1 cellular context compared by ENCODE assay signal in the genomic region with DNA sequence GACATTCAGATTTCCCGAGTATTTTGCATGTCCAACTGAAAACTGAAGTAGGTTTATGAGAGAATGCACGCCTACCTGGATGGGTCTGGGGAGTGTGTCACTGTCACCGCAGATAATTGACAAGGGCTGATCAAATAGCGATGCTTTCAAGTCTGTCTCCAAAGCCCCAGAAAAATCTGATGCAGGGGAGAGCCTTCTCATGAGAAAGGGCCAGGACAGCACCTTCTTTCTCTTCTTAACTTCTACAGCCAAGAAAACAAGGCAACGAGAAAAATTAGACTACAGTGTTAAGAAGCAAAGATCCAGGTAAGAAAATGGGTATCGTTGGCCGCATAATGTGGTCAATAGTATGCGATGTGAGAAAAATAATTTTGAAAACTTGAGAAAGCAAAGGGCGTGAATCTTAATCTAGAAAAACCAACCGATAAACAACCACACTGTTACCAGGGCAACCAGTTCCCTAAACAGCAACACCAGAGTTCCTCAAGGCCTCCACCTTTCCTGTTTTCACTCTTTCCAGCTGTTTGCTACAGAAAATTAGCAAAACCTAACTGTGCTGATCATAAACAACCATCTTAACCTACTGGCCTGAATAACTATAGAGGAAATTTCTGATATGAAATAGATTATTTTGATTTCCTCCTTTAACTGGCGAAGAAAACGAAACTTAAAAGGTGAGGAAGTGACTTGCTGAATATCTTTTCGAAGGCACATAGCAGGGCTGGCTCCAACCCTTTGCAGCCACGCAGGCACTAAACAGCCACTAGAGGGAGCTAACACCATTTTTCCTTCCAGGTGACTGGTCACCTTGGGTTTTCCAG.
TF ChIP-seq lines count a peak whose summit lies in the region.

No MANE protein-coding gene starts in this region.

TF ChIP-seq in K562, 482 proteins besides CTCF, POLR2A, EP300 and RAD21 (continued from another document):
- TF ChIP-seq, protein P1, sequence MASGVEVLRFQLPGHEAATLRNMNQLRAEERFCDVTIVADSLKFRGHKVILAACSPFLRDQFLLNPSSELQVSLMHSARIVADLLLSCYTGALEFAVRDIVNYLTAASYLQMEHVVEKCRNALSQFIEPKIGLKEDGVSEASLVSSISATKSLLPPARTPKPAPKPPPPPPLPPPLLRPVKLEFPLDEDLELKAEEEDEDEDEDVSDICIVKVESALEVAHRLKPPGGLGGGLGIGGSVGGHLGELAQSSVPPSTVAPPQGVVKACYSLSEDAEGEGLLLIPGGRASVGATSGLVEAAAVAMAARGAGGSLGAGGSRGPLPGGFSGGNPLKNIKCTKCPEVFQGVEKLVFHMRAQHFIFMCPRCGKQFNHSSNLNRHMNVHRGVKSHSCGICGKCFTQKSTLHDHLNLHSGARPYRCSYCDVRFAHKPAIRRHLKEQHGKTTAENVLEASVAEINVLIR (CRISPR knock-in tag; IDR thresholded peaks at IDR 0.05) = no peak
- TF ChIP-seq ZKSCAN3 (CRISPR knock-in tag; IDR thresholded peaks at IDR 0.05) (no peak), CBX3 (IDR thresholded peaks at IDR 0.05; ENCODE audit: borderline replicate concordance in 1 of 2, low read length in 2 of 2) (peak in 1 of 2 experiments; percentile 29; a peak in 1 of 3 replicates), RB1 (IDR thresholded peaks at IDR 0.05; ENCODE audit: low read depth) (peak; percentile 39; the same call in 1 of the 2 replicates), RNF2 (IDR thresholded peaks at IDR 0.05) (peak; percentile 64; the same call in 1 of the 2 replicates), FOXA1 (IDR thresholded peaks at IDR 0.05; ENCODE audit: borderline replicate concordance) (no peak), CTBP1 (IDR thresholded peaks at IDR 0.05; ENCODE audit: borderline replicate concordance) (peak; percentile 47; the same call in 1 of the 2 replicates), ZEB2 (IDR thresholded peaks at IDR 0.05) (0 out of 2 replicates have a peak, but pooled peaks have one; percentile 38), ZFX (CRISPR knock-in tag; IDR thresholded peaks at IDR 0.05) (peak; percentile 52), DACH1 (IDR thresholded peaks at IDR 0.05; ENCODE audit: partially characterized antibody) (peak; percentile 19), L3MBTL2 (IDR thresholded peaks at IDR 0.05) (peak; percentile 65), ZNF766 (CRISPR knock-in tag; conservative IDR thresholded peaks at IDR 0.05) (no peak), NR4A1 (CRISPR knock-in tag; IDR thresholded peaks at IDR 0.05) (no peak), NR4A1 (tag; IDR thresholded peaks at IDR 0.05) (no peak), NFE2 (IDR thresholded peaks at IDR 0.05; ENCODE audit: low read depth) (peak; percentile 58), BMI1 (IDR thresholded peaks at IDR 0.05; ENCODE audit: low read length) (peak; percentile 65), ZKSCAN1 (IDR thresholded peaks at IDR 0.05; ENCODE audit: low read depth, low read length) (no peak), HDAC8 (tag; IDR thresholded peaks at IDR 0.05) (no peak)
- TF ChIP-seq, protein P2, sequence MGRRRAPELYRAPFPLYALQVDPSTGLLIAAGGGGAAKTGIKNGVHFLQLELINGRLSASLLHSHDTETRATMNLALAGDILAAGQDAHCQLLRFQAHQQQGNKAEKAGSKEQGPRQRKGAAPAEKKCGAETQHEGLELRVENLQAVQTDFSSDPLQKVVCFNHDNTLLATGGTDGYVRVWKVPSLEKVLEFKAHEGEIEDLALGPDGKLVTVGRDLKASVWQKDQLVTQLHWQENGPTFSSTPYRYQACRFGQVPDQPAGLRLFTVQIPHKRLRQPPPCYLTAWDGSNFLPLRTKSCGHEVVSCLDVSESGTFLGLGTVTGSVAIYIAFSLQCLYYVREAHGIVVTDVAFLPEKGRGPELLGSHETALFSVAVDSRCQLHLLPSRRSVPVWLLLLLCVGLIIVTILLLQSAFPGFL (CRISPR knock-in tag; IDR thresholded peaks at IDR 0.05) = 0 out of 2 replicates have a peak, but pooled peaks have one; percentile 32
- TF ChIP-seq, protein P3, sequence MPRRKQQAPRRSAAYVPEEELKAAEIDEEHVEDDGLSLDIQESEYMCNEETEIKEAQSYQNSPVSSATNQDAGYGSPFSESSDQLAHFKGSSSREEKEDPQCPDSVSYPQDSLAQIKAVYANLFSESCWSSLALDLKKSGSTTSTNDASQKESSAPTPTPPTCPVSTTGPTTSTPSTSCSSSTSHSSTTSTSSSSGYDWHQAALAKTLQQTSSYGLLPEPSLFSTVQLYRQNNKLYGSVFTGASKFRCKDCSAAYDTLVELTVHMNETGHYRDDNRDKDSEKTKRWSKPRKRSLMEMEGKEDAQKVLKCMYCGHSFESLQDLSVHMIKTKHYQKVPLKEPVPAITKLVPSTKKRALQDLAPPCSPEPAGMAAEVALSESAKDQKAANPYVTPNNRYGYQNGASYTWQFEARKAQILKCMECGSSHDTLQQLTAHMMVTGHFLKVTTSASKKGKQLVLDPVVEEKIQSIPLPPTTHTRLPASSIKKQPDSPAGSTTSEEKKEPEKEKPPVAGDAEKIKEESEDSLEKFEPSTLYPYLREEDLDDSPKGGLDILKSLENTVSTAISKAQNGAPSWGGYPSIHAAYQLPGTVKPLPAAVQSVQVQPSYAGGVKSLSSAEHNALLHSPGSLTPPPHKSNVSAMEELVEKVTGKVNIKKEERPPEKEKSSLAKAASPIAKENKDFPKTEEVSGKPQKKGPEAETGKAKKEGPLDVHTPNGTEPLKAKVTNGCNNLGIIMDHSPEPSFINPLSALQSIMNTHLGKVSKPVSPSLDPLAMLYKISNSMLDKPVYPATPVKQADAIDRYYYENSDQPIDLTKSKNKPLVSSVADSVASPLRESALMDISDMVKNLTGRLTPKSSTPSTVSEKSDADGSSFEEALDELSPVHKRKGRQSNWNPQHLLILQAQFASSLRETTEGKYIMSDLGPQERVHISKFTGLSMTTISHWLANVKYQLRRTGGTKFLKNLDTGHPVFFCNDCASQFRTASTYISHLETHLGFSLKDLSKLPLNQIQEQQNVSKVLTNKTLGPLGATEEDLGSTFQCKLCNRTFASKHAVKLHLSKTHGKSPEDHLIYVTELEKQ (CRISPR knock-in tag; IDR thresholded peaks at IDR 0.05) = no peak
- TF ChIP-seq, protein P4, sequence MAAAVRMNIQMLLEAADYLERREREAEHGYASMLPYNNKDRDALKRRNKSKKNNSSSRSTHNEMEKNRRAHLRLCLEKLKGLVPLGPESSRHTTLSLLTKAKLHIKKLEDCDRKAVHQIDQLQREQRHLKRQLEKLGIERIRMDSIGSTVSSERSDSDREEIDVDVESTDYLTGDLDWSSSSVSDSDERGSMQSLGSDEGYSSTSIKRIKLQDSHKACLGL (CRISPR knock-in tag; IDR thresholded peaks at IDR 0.05; ENCODE audit: borderline replicate concordance, poor library complexity, severe bottlenecking) = no peak
- TF ChIP-seq, protein P5, sequence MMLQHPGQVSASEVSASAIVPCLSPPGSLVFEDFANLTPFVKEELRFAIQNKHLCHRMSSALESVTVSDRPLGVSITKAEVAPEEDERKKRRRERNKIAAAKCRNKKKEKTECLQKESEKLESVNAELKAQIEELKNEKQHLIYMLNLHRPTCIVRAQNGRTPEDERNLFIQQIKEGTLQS (IDR thresholded peaks at IDR 0.05) = no peak
- TF ChIP-seq, protein P5 (CRISPR knock-in tag; conservative IDR thresholded peaks at IDR 0.05) = no peak
